9 cellular contexts compared by ENCODE assay signal in the genomic region with DNA sequence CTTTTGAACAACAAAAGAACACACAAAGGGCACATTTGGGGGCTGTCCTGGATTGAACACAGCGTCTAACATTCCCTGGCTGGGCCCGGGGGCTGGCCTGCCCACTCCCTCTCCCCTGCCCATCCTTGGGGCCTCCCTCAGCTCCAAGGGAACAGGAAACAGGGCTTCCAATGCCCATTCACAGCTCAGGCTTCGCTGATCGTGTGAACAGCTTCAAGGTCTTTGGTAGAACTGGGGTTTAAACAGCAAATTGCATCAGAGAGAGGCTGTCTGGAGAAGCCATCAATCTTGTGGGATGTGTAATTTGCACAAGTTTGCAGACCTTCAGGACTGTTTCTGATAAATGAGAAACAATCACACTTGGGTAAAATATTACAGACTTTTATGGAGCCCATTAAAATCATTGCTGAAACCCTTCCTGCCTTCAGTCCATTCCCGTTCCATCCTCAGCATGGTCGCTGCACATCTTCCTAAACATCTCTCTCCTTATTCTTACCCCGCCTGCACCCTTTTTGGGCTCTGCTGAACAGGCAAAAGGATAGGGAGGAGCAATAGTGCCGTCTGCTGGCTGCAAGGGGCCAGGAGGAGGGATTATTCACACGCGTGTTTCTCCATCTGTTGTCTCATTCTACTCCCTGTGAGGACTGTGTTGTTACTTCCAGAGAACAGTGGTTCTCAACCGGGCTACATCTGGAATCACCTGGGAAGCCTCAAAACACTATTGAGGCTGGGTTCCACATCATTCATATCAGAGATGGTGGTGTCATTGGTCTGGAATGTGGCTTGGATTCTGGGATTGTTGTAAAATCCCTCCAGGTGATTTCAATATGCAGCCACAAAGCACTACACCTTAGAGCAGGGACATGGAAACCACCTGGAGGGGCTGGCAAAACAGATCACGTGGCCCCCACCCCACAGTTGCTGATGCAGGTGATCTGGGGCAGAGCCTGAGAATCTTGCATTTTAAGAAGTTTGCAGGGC.
A peak's percentile ranks its signal among the peaks of the same experiment; 100 is the strongest.
DNase-seq lines count a peak whose midpoint lies in the region; ATAC-seq and TF ChIP-seq lines count a peak whose summit lies in the region.
"Had no signal": no experiment of that assay in that cellular context is flagged by ENCODE, and none has a peak within 500 bp of the region (broad histone marks: within the 10 kb centered on the region; RNA-seq: fewer than 3 reads in every experiment).

No MANE protein-coding gene starts in this region.

- H3K4me3 Mint-ChIP-seq in type B pancreatic cell = no peak overlapping the region
- no peak overlapping the region for H3K4me3 Mint-ChIP-seq in stimulated activated naive B cell treated with anti-CD40 and anti-IgM and Interleukin-4, amounts not matched to agents 10 μg/mL and 1 μg/mL and 100 μg/mL, for 72 hours

- TF ChIP-seq CTCF in OCI-LY3 (IDR thresholded peaks at IDR 0.05; ENCODE audit: low read depth, low read length) = peak; percentile 63
- TF ChIP-seq CTCF in left ventricle myocardium inferior (IDR thresholded peaks at IDR 0.05; ENCODE audit: borderline replicate concordance) = peak; percentile 67
- TF ChIP-seq CTCF in type B pancreatic cell (conservative IDR thresholded peaks at IDR 0.05) = peak; percentile 40

- no peak overlapping the region for H3K27ac ChIP-seq in OCI-LY3 (ENCODE audit: low read length)
- H3K27ac ChIP-seq in left ventricle myocardium inferior (replicated peaks) = no peak overlapping the region

- H4K20me1 ChIP-seq in OCI-LY3 (ENCODE audit: insufficient read depth, low read length) = no peaks in the 10 kb centered on the region

- H3K36me3 ChIP-seq in OCI-LY3 (replicated peaks; ENCODE audit: low read depth, low read length) (no peaks in the 10 kb centered on the region), left ventricle myocardium inferior (no peaks in the 10 kb centered on the region)

- H3K4me1 ChIP-seq in OCI-LY3 (ENCODE audit: low read length) (no peaks in the 10 kb centered on the region), left ventricle myocardium inferior (no peaks in the 10 kb centered on the region)

- peaks cover 9% of the 10 kb centered on the region for H3K27me3 Mint-ChIP-seq in type B pancreatic cell
- peaks cover 0 to 9% of the 10 kb centered on the region in 2 donors for H3K27me3 Mint-ChIP-seq in stimulated activated naive B cell treated with anti-CD40 and anti-IgM and Interleukin-4, amounts not matched to agents 10 μg/mL and 1 μg/mL and 100 μg/mL, for 72 hours

- H3K79me2 ChIP-seq in OCI-LY3 (ENCODE audit: low read length) = no peaks in the 10 kb centered on the region

- ATAC-seq in Right ventricle myocardium superior (ENCODE audit: poor library complexity) (peak; percentile 69), Right ventricle myocardium inferior (no peak), HG02852 (IDR thresholded peaks at IDR 0.05; ENCODE audit: unreplicated experiment) (no peak)
- ATAC-seq in stimulated activated naive B cell treated with anti-CD40 and anti-IgM and Interleukin-4, amounts not matched to agents 10 μg/mL and 1 μg/mL and 100 μg/mL, for 72 hours (replicated peaks) = no peak

- no peak overlapping the region for H3K4me2 ChIP-seq in OCI-LY3 (ENCODE audit: low read length)

- H3K9me3 Mint-ChIP-seq in type B pancreatic cell = no peaks in the 10 kb centered on the region
- peaks cover 0 to 2% of the 10 kb centered on the region in 2 donors for H3K9me3 Mint-ChIP-seq in stimulated activated naive B cell treated with anti-CD40 and anti-IgM and Interleukin-4, amounts not matched to agents 10 μg/mL and 1 μg/mL and 100 μg/mL, for 72 hours

- no peak overlapping the region for H2AFZ ChIP-seq in OCI-LY3 (ENCODE audit: low read depth, low read length)

- H3K9ac ChIP-seq in OCI-LY3 (ENCODE audit: low read length) = no peak overlapping the region

- intact Hi-C loops in Right ventricle myocardium superior (cut with DNase I) = loop anchor here (10.0 kb wide), 1 partner anchor 116 kb away; the partner anchor contains the start of gene CLSTN2
- intact Hi-C loops in Right ventricle myocardium inferior (cut with DNase I) = loop anchor here (2.0 to 10.0 kb wide), 3 partner anchors 74 to 626 kb away; no protein-coding TSS in a partner anchor
- intact Hi-C loops in left ventricle myocardium inferior (cut with micrococcal nuclease) = no loop called here

- H3K27me3 ChIP-seq in OCI-LY3 (ENCODE audit: low read depth, low read length) = no peaks in the 10 kb centered on the region
- peaks cover 7% of the 10 kb centered on the region for H3K27me3 ChIP-seq in left ventricle myocardium inferior (ENCODE audit: low read depth)

- DNase-seq in Right ventricle myocardium superior = no peak
- no peak for DNase-seq in Right ventricle myocardium inferior (ENCODE audit: missing footprints)
- DNase-seq in left ventricle myocardium inferior = peak; percentile 28
- no peak for DNase-seq in type B pancreatic cell (ENCODE audit: extremely low spot score, unreplicated experiment)
- no peak for DNase-seq in stimulated activated naive B cell treated with anti-CD40 and anti-IgM and Interleukin-4, amounts not matched to agents 10 μg/mL and 1 μg/mL and 100 μg/mL, for 72 hours
- no peak for DNase-seq in HPDE6-E6E7 (ENCODE audit: extremely low spot score)
- DNase-seq: Calu3 had no signal

- H3K4me1 Mint-ChIP-seq in type B pancreatic cell (ENCODE audit: unreplicated experiment) = peaks cover 30% of the 10 kb centered on the region
- H3K4me1 Mint-ChIP-seq in stimulated activated naive B cell treated with anti-CD40 and anti-IgM and Interleukin-4, amounts not matched to agents 10 μg/mL and 1 μg/mL and 100 μg/mL, for 72 hours = no peaks in the 10 kb centered on the region

- H3K4me3 ChIP-seq in OCI-LY3 (ENCODE audit: low read length) (no peak overlapping the region), left ventricle myocardium inferior (no peak overlapping the region)

- H3K27ac Mint-ChIP-seq in type B pancreatic cell = no peak overlapping the region
- no peak overlapping the region for H3K27ac Mint-ChIP-seq in stimulated activated naive B cell treated with anti-CD40 and anti-IgM and Interleukin-4, amounts not matched to agents 10 μg/mL and 1 μg/mL and 100 μg/mL, for 72 hours

- no peaks in the 10 kb centered on the region for H3K36me3 Mint-ChIP-seq in type B pancreatic cell
- no peaks in the 10 kb centered on the region for H3K36me3 Mint-ChIP-seq in stimulated activated naive B cell treated with anti-CD40 and anti-IgM and Interleukin-4, amounts not matched to agents 10 μg/mL and 1 μg/mL and 100 μg/mL, for 72 hours

- H3K9me3 ChIP-seq in OCI-LY3 (ENCODE audit: insufficient read depth, low read length) (no peaks in the 10 kb centered on the region), left ventricle myocardium inferior (replicated peaks) (no peaks in the 10 kb centered on the region)
